ENCODE assay signal across 3 cellular contexts in genomic region chr15:76117181-76117580, GRCh38.
"Had no signal": no experiment of that assay in that cellular context is flagged by ENCODE, and none has a peak within 500 bp of the region (broad histone marks: within the 10 kb centered on the region; RNA-seq: fewer than 3 reads in every experiment).

No MANE protein-coding gene starts in this region.

- DNase-seq: GDM1, GF-D8 had no signal

- H3K4me3 ChIP-seq: GM12878 had no signal
